8 cellular contexts compared by ENCODE assay signal in genomic region chr22:41468381-41469217, GRCh38. TPM values are rescaled to one million over a fixed set of nuclear protein-coding genes. Genes with fewer than 3 reads are reported as not detected.
DNase-seq lines count a peak whose midpoint lies in the region; ATAC-seq lines count a peak whose summit lies in the region.

Gene ACO2 (plus strand): TSS chr22:41469117. CDS start chr22:41469147, 30 bp downstream.
Gene PHF5A (minus strand): TSS chr22:41468692. CDS start chr22:41468653, 39 bp downstream.

- peaks cover 25% of the 10 kb centered on the region for H3K4me1 Mint-ChIP-seq in dendritic cell treated with granulocyte-macrophage colony-stimulating factor and Interleukin-4, amounts not matched to agents 40 ng/mL and 50 ng/mL, for 4 days (ENCODE audit: low read depth)

- H3K9me3 Mint-ChIP-seq in dendritic cell treated with granulocyte-macrophage colony-stimulating factor and Interleukin-4, amounts not matched to agents 40 ng/mL and 50 ng/mL, for 4 days = no peaks in the 10 kb centered on the region

- peak within 1 kb of the TSS; percentile 99 for H3K27ac Mint-ChIP-seq in dendritic cell treated with granulocyte-macrophage colony-stimulating factor and Interleukin-4, amounts not matched to agents 40 ng/mL and 50 ng/mL, for 4 days

- H3K36me3 Mint-ChIP-seq in dendritic cell treated with granulocyte-macrophage colony-stimulating factor and Interleukin-4, amounts not matched to agents 40 ng/mL and 50 ng/mL, for 4 days (ENCODE audit: low read depth) = peaks cover 80% of the 10 kb centered on the region

- H3K27me3 Mint-ChIP-seq in dendritic cell treated with granulocyte-macrophage colony-stimulating factor and Interleukin-4, amounts not matched to agents 40 ng/mL and 50 ng/mL, for 4 days = no peaks in the 10 kb centered on the region

- peak; percentile 93 for ATAC-seq in GM19372 (IDR thresholded peaks at IDR 0.05; ENCODE audit: low read depth, unreplicated experiment)
- peak; percentile 48 for ATAC-seq in HG03558 (IDR thresholded peaks at IDR 0.05; ENCODE audit: extremely low read depth, unreplicated experiment)
- peak; percentile 90 for ATAC-seq in left lobe of liver

- DNase-seq in C1 segment of cervical spinal cord (lab: John Stamatoyannopoulos, UW) = peak; percentile 87 to 100 (median 98)
- peak; percentile 99 for DNase-seq in NCI-H748 treated with DMSO at 0.1 percent for 48 hours (lab: John Stamatoyannopoulos, UW)
- DNase-seq in activated CD4-positive, alpha-beta T cell treated with anti-CD3 and anti-CD28 coated beads, Interleukin-2, amount 50 U/mL, for 24 hours (ENCODE audit: low read depth in 1 of 2, low spot score in 1 of 2) = peak; percentile 99
- DNase-seq in left lobe of liver (ENCODE audit: low spot score) = peak; percentile 98
- DNase-seq in stimulated activated CD4-positive, alpha-beta T cell treated with anti-CD3 and anti-CD28 coated beads, Interleukin-2, amount 100 ng/mL, for 4 hours (ENCODE audit: low read depth) = peak; percentile 98

- intact Hi-C loops in dendritic cell treated with granulocyte-macrophage colony-stimulating factor and Interleukin-4, amounts not matched to agents 40 ng/mL and 50 ng/mL, for 4 days (cut with micrococcal nuclease) = loop anchor here (1.0 kb wide), 1 partner anchor 22 kb away; the partner anchor contains the start of gene TOB2

- H3K4me3 Mint-ChIP-seq in dendritic cell treated with granulocyte-macrophage colony-stimulating factor and Interleukin-4, amounts not matched to agents 40 ng/mL and 50 ng/mL, for 4 days = peak within 1 kb of the TSS; percentile 97

RNA-seq across cellular contexts. Expression of gene ACO2, which starts in this region (rescaled TPM):
- total RNA-seq in left lobe of liver = 71.8 TPM

RNA-seq across cellular contexts. Expression of gene PHF5A, which starts in this region (rescaled TPM):
- 14.6 TPM for total RNA-seq in left lobe of liver

Comparison
In these comparisons a context has a peak if more than half of its experiments do, and no peak if none do; other contexts are left out.
1. Peak in every context shown above with its lines: DNase-seq and ATAC-seq.